8 cellular contexts compared by ENCODE assay signal in genomic region chr11:65110354-65110861, GRCh38. TPM values are rescaled to one million over a fixed set of nuclear protein-coding genes. Genes with fewer than 3 reads are reported as not detected.
DNase-seq lines count a peak whose midpoint lies in the region; ATAC-seq, FAIRE-seq and TF ChIP-seq lines count a peak whose summit lies in the region.

No MANE protein-coding gene starts in this region.

- no peak for ATAC-seq in GM21529 (IDR thresholded peaks at IDR 0.05; ENCODE audit: unreplicated experiment)

- H3K27me3 ChIP-seq in bronchial epithelial cell (ENCODE audit: control insufficient read depth, insufficient read depth, low read length) (no peaks in the 10 kb centered on the region), kidney epithelial cell (ENCODE audit: control insufficient read depth, insufficient read depth, low read length) (no peaks in the 10 kb centered on the region)

- TF ChIP-seq CTCF in bronchial epithelial cell (IDR thresholded peaks at IDR 0.05; ENCODE audit: insufficient read depth, low read length, severe bottlenecking) (peak; percentile 96), kidney epithelial cell (IDR thresholded peaks at IDR 0.05; ENCODE audit: insufficient read depth, low read length, poor library complexity, severe bottlenecking) (peak; percentile 92)

- FAIRE-seq in bronchial epithelial cell (lab: Jason Lieb, UNC), result peak; percentile 89

- DNase-seq in CD1c-positive myeloid dendritic cell (ENCODE audit: extremely low spot score), result peak; percentile 91
- DNase-seq in HEK293T (ENCODE audit: extremely low spot score), result peak; percentile 86
- DNase-seq in NCI-H446 treated with DMSO at 0.1 percent for 48 hours (lab: John Stamatoyannopoulos, UW), result peak; percentile 65
- DNase-seq in activated CD4-positive, CD25-positive, alpha-beta regulatory T cell (lab: John Stamatoyannopoulos, UW), result peak; percentile 83 to 99 (median 92)
- DNase-seq in bronchial epithelial cell (ENCODE audit: low read depth), result peak; percentile 72
- no peak for DNase-seq in kidney epithelial cell (ENCODE audit: low read depth)
- peak; percentile 90 to 99 (median 96) for DNase-seq in stimulated activated CD4-positive, alpha-beta T cell treated with anti-CD3 and anti-CD28 coated beads, Interleukin-1b, Interleukin-23, amount 100 ng/mL, for 24 hours (ENCODE audit: low read depth in 4 of 4, low spot score in 1 of 4)

- CTCF ChIA-PET in HEK293T (lab: Yijun Ruan, JAX), result interaction anchor here (0.6 to 3.5 kb wide), 11 partner anchors 8 to 231 kb away, joined by 3 to 20 read pairs (median 4); partner anchors contain the start of gene ARL2

- POLR2A ChIA-PET in HEK293T (lab: Yijun Ruan, JAX), result interaction anchor here (0.6 to 4.2 kb wide), 11 partner anchors 8 to 151 kb away, joined by 3 to 35 read pairs (median 6); partner anchors contain the start of genes CAPN1, FAU, MRPL49 and POLA2

- peaks cover 10% of the 10 kb centered on the region for H3K36me3 ChIP-seq in bronchial epithelial cell (ENCODE audit: control insufficient read depth, insufficient read depth, low read length)
- H3K36me3 ChIP-seq in kidney epithelial cell (ENCODE audit: control insufficient read depth, insufficient read depth, low read length), result peaks cover 3% of the 10 kb centered on the region

- no peak overlapping the region for H3K4me3 ChIP-seq in bronchial epithelial cell (ENCODE audit: low read depth, low read length)
- no peak overlapping the region for H3K4me3 ChIP-seq in kidney epithelial cell (ENCODE audit: low read depth, low read length)

TF ChIP-seq in HEK293T, 16 proteins besides CTCF, POLR2A, EP300 and RAD21:
- TF ChIP-seq FOXA1 (IDR thresholded peaks at IDR 0.05), result no peak
- TF ChIP-seq ZNF384 (IDR thresholded peaks at IDR 0.05), result no peak
- TF ChIP-seq L3MBTL2 (conservative IDR thresholded peaks at IDR 0.05), result no peak
- TF ChIP-seq TARDBP (IDR thresholded peaks at IDR 0.05), result no peak
- TF ChIP-seq PKNOX1 (IDR thresholded peaks at IDR 0.05), result no peak
- TF ChIP-seq FOXK2 (IDR thresholded peaks at IDR 0.05), result no peak
- TF ChIP-seq CTBP1 (IDR thresholded peaks at IDR 0.05; ENCODE audit: borderline replicate concordance), result no peak
- no peak for TF ChIP-seq HDGF (IDR thresholded peaks at IDR 0.05; ENCODE audit: borderline replicate concordance)
- TF ChIP-seq NFRKB (IDR thresholded peaks at IDR 0.05), result no peak
- no peak for TF ChIP-seq FOXM1 (IDR thresholded peaks at IDR 0.05; ENCODE audit: borderline replicate concordance)
- no peak for TF ChIP-seq BHLHE40 (IDR thresholded peaks at IDR 0.05; ENCODE audit: borderline replicate concordance)
- TF ChIP-seq LEF1 (IDR thresholded peaks at IDR 0.05; ENCODE audit: borderline replicate concordance), result no peak
- TF ChIP-seq SP1 (IDR thresholded peaks at IDR 0.05), result no peak
- no peak for TF ChIP-seq SUZ12 (IDR thresholded peaks at IDR 0.05)
- no peak for TF ChIP-seq ELF4 (IDR thresholded peaks at IDR 0.05)
- no peak for TF ChIP-seq ARNT (IDR thresholded peaks at IDR 0.05)
TF ChIP-seq in HEK293T: peak in this region for 0.

RNA-seq across cellular contexts. Expression of gene TM7SF2, which starts 1.3 kb away (rescaled TPM):
- total RNA-seq in bronchial epithelial cell (15.0 and 49.8 TPM in 2 replicates), kidney epithelial cell (42.4 and 42.6 TPM in 2 replicates)

RNA-seq across cellular contexts. Expression of gene ZNHIT2, which starts 7.1 kb away (rescaled TPM):
- 11.0 and 11.1 TPM in 2 replicates for total RNA-seq in bronchial epithelial cell
- 21.3 and 28.1 TPM in 2 replicates for total RNA-seq in kidney epithelial cell

RNA-seq across cellular contexts. Expression of gene FAU, which starts 11.5 kb away (rescaled TPM):
- total RNA-seq in bronchial epithelial cell, result 439 and 539 TPM in 2 replicates
- total RNA-seq in kidney epithelial cell, result 595 and 710 TPM in 2 replicates

RNA-seq across cellular contexts. Expression of gene MRPL49, which starts 11.7 kb away (rescaled TPM):
- total RNA-seq in bronchial epithelial cell (36.2 and 42.1 TPM in 2 replicates), kidney epithelial cell (67.6 and 88.5 TPM in 2 replicates)

RNA-seq across cellular contexts. Expression of gene VPS51, which starts 14.4 kb away (rescaled TPM):
- total RNA-seq in bronchial epithelial cell (157 and 203 TPM in 2 replicates), kidney epithelial cell (153 and 391 TPM in 2 replicates)
